10 cellular contexts compared by ENCODE assay signal in the genomic region with DNA sequence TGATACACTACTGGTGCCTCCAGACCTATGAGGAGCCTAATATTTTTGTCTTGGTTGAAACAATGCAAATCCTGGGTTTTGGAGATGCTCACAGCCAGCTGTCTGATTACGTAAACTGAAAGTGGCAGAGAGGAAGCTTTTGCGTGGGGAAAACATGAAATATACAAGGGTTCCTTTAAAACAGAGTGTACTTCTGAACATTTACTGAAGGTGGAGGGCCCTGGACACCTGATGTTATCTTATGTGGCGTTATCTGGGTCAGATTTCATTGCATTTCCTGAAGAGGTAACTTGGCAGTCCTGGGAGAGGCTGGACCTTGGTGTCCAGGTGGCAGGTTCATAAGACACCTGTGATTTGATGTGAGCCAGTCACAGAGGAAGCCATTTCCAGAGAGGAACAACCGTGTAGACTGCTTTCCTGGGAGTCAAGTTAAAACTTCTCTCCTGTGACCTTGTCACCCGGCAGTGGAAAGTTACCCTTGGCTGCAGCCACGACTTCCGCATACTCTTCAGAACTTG.
DNase-seq lines count a peak whose midpoint lies in the region; ATAC-seq lines count a peak whose summit lies in the region.
"Had no signal": no experiment of that assay in that cellular context is flagged by ENCODE, and none has a peak within 500 bp of the region (broad histone marks: within the 10 kb centered on the region; RNA-seq: fewer than 3 reads in every experiment).

No MANE protein-coding gene starts in this region.

- DNase-seq in HT-29 (ENCODE audit: low spot score) (peak; percentile 38), left kidney (ENCODE audit: low read depth, low spot score) (peak; percentile 44), cerebellum (ENCODE audit: low spot score) (no peak), hepatic stellate cell (ENCODE audit: low spot score) (no peak)
- DNase-seq: activated CD4-positive, alpha-beta T cell treated with anti-CD3 and anti-CD28 coated beads for 36 hours; sigmoid colon had no signal

- ATAC-seq in GM18502 (IDR thresholded peaks at IDR 0.05; ENCODE audit: poor library complexity, unreplicated experiment) (peak; percentile 89), GM21717 (IDR thresholded peaks at IDR 0.05; ENCODE audit: unreplicated experiment) (peak; percentile 87), GM21515 (IDR thresholded peaks at IDR 0.05; ENCODE audit: unreplicated experiment) (no peak)
- ATAC-seq in activated CD4-positive, CD25-positive, alpha-beta regulatory T cell treated with anti-CD3 and anti-CD28 coated beads, Interleukin-2, amount 50 U/mL, for 24 hours = no peak
- ATAC-seq: activated CD4-positive, alpha-beta T cell treated with anti-CD3 and anti-CD28 coated beads for 36 hours had no signal

Comparison
In these comparisons a context has a peak if more than half of its experiments do, and no peak if none do; other contexts are left out.
1. ATAC-seq: peak in GM18502 (single experiment) and GM21717 (single experiment); none in activated CD4-positive, CD25-positive, alpha-beta regulatory T cell treated with anti-CD3 and anti-CD28 coated beads, Interleukin-2, amount 50 U/mL, for 24 hours (0 of 2) and GM21515 (single experiment).
2. DNase-seq: peak in HT-29 (single experiment) and left kidney (single experiment); none in cerebellum (single experiment) and hepatic stellate cell (single experiment).